12 cellular contexts compared by ENCODE assay signal in genomic region chr10:84296071-84296981, GRCh38. TPM values are rescaled to one million over a fixed set of nuclear protein-coding genes. Genes with fewer than 3 reads are reported as not detected.
DNase-seq lines count a peak whose midpoint lies in the region; ATAC-seq lines count a peak whose summit lies in the region.
"Had no signal": no experiment of that assay in that cellular context is flagged by ENCODE, and none has a peak within 500 bp of the region (broad histone marks: within the 10 kb centered on the region; RNA-seq: fewer than 3 reads in every experiment).

No MANE protein-coding gene starts in this region.

- H2AFZ ChIP-seq in trophoblast cell (ENCODE audit: insufficient read depth, low read length, poor library complexity): no peak overlapping the region

- H3K14ac ChIP-seq in trophoblast cell (ENCODE audit: low read length): no peak overlapping the region

- no peaks in the 10 kb centered on the region for H3K9me3 ChIP-seq in trophoblast cell (ENCODE audit: insufficient read depth, low read depth, low read length)
- H3K9me3 ChIP-seq: uterus had no signal

- no peak overlapping the region for H4K12ac ChIP-seq in trophoblast cell (ENCODE audit: low read depth, low read length)

- no peaks in the 10 kb centered on the region for H3K27me3 ChIP-seq in trophoblast cell (ENCODE audit: insufficient read depth, low read length)

- no peaks in the 10 kb centered on the region for H3K79me1 ChIP-seq in trophoblast cell (ENCODE audit: low read length)

- H3K9ac ChIP-seq in trophoblast cell (ENCODE audit: low read length): no peak overlapping the region

- no peak overlapping the region for H4K8ac ChIP-seq in trophoblast cell (ENCODE audit: low read depth, low read length)

- H2BK12ac ChIP-seq in trophoblast cell (ENCODE audit: low read length): no peak overlapping the region

- DNase-seq in GOT3 (lab: John Stamatoyannopoulos, UW) (peak; percentile 23), T1000 (lab: John Stamatoyannopoulos, UW) (peak; percentile 67), fibroblast of the conjunctiva (ENCODE audit: low read depth) (peak; percentile 31), trophoblast cell (peak; percentile 8 to 36), epidermal melanocyte (ENCODE audit: insufficient read length, low spot score) (no peak)
- DNase-seq: activated T-cell treated with anti-CD3 and anti-CD28 coated beads, Interleukin-2, amount 50 U/mL, for 72 hours; naive thymus-derived CD4-positive, alpha-beta T cell; NCI-H82 had no signal

- no peak overlapping the region for H3K18ac ChIP-seq in trophoblast cell (ENCODE audit: low read length)

- no peak overlapping the region for H2BK5ac ChIP-seq in trophoblast cell (ENCODE audit: low read depth, low read length, poor library complexity)

- H3K23ac ChIP-seq in trophoblast cell (ENCODE audit: low read length): no peak overlapping the region

- no CpG with 5 or more reads among the region's 10 CpGs for WGBS in trophoblast cell (ENCODE audit: extremely low coverage, insufficient coverage, insufficient read length)

- no peak overlapping the region for H3K4ac ChIP-seq in trophoblast cell (ENCODE audit: low read depth, low read length)

- no peak overlapping the region for H4K91ac ChIP-seq in trophoblast cell (ENCODE audit: low read depth, low read length)

- no peak overlapping the region for H3K27ac ChIP-seq in trophoblast cell (ENCODE audit: low read depth, low read length)
- H3K27ac ChIP-seq: uterus had no signal

- H3K4me2 ChIP-seq in trophoblast cell (ENCODE audit: low read length): no peak overlapping the region

- peaks cover 4 to 6% of the 10 kb centered on the region in 2 experiments for H3K4me1 ChIP-seq in trophoblast cell (ENCODE audit: control insufficient read depth in 1 of 2, insufficient read depth in 2 of 2, low read length in 2 of 2)
- H3K4me1 ChIP-seq: uterus had no signal

- H3K36me3 ChIP-seq in trophoblast cell (ENCODE audit: control insufficient read depth in 1 of 2, insufficient read depth in 2 of 2, low read length in 2 of 2): no peaks in the 10 kb centered on the region
- H3K36me3 ChIP-seq: uterus had no signal

- ATAC-seq in HG02610 (IDR thresholded peaks at IDR 0.05; ENCODE audit: unreplicated experiment): no peak
- no peak for ATAC-seq in GM19023 (IDR thresholded peaks at IDR 0.05; ENCODE audit: unreplicated experiment)
- no peak for ATAC-seq in GM18873 (IDR thresholded peaks at IDR 0.05; ENCODE audit: low FRiP score, unreplicated experiment)
- ATAC-seq: activated T-cell treated with anti-CD3 and anti-CD28 coated beads, Interleukin-2, amount 50 U/mL, for 72 hours; naive thymus-derived CD4-positive, alpha-beta T cell had no signal

- H3K4me3 ChIP-seq in trophoblast cell (ENCODE audit: low read depth, low read length): no peak overlapping the region
- H3K4me3 ChIP-seq: uterus had no signal

- H2AK5ac ChIP-seq in trophoblast cell (ENCODE audit: low read length): no peak overlapping the region

- no peak overlapping the region for H2BK120ac ChIP-seq in trophoblast cell (ENCODE audit: insufficient read depth, low read length, poor library complexity)

- H3K79me2 ChIP-seq in trophoblast cell (ENCODE audit: control insufficient read depth, insufficient read depth, low read length, poor library complexity): no peaks in the 10 kb centered on the region

RNA-seq across cellular contexts. Expression of gene CCSER2, which starts 32.1 kb away (rescaled TPM):
- polyA plus RNA-seq in trophoblast cell (2013): 148 and 154 TPM in 2 replicates

RNA-seq across cellular contexts. Expression of gene RGR, which starts 51.5 kb away (rescaled TPM):
- polyA plus RNA-seq in trophoblast cell (2013): not detected in 2 replicates
- polyA plus RNA-seq: naive thymus-derived CD4-positive, alpha-beta T cell had no signal

RNA-seq across cellular contexts. Expression of gene LRIT1, which starts 55.0 kb away (rescaled TPM):
- not detected in 2 replicates for polyA plus RNA-seq in trophoblast cell (2013)
- polyA plus RNA-seq: naive thymus-derived CD4-positive, alpha-beta T cell had no signal
